22 cellular contexts compared by ENCODE assay signal in genomic region chr4:184816962-184817361, GRCh38. TPM values are rescaled to one million over a fixed set of nuclear protein-coding genes. Genes with fewer than 3 reads are reported as not detected.
DNase-seq lines count a peak whose midpoint lies in the region; ATAC-seq, FAIRE-seq and TF ChIP-seq lines count a peak whose summit lies in the region.
"Had no signal": no experiment of that assay in that cellular context is flagged by ENCODE, and none has a peak within 500 bp of the region (broad histone marks: within the 10 kb centered on the region; RNA-seq: fewer than 3 reads in every experiment).

No MANE protein-coding gene starts in this region.

- H3K27me3 ChIP-seq in cardiac muscle cell (no peaks in the 10 kb centered on the region), spleen (replicated peaks in 1 of 7) (no peaks in the 10 kb centered on the region)
- H3K27me3 ChIP-seq: ascending aorta, gastroesophageal sphincter, testis had no signal

- H3K4me1 ChIP-seq in cardiac muscle cell (ENCODE audit: low read depth) (peaks cover 67% of the 10 kb centered on the region), spleen (peaks cover 22 to 97% (median 70%) of the 10 kb centered on the region in 6 donors)

- no peaks in the 10 kb centered on the region for H3K9me3 ChIP-seq in cardiac muscle cell (ENCODE audit: low read depth)
- H3K9me3 ChIP-seq in spleen, result no peaks in the 10 kb centered on the region
- H3K9me3 ChIP-seq: ascending aorta, gastroesophageal sphincter, testis had no signal

- intact Hi-C loops in cardiac septum (cut with DNase I) (loop anchor here (5.0 kb wide), 1 partner anchor 325 kb away; the partner anchor contains the start of gene SLC25A4), spleen (cut with DNase I; ENCODE audit: low total_unique reads) (no loop called here)

- ATAC-seq in GM18502 (IDR thresholded peaks at IDR 0.05; ENCODE audit: poor library complexity, unreplicated experiment) (no peak), GM21717 (IDR thresholded peaks at IDR 0.05; ENCODE audit: unreplicated experiment) (no peak)
- ATAC-seq: gastroesophageal sphincter, left colon had no signal

- H3K27ac ChIP-seq in cardiac muscle cell (peak overlapping the region; percentile 89), spleen (peak overlapping the region in 6 of 8 donors; percentile 27 to 96 (median 86))
- H3K27ac ChIP-seq: C4-2B, gastroesophageal sphincter, testis had no signal

- peak; percentile 72 for FAIRE-seq in GM18507 (lab: Jason Lieb, UNC)
- FAIRE-seq: H1, RCC 7860 had no signal

- H3K4me3 ChIP-seq in cardiac muscle cell (no peak overlapping the region), spleen (no peak overlapping the region)
- H3K4me3 ChIP-seq: ascending aorta, gastroesophageal sphincter, testis had no signal

- DNase-seq in cardiac muscle cell (ENCODE audit: low read depth in 1 of 2, low spot score in 1 of 2) (no peak), cardiac septum (ENCODE audit: low spot score) (no peak), GM18507 (ENCODE audit: extremely low spot score, insufficient read length, low read depth) (no peak), RPMI8226 (peak; percentile 20), spleen (no peak), NCI-H2171 treated with DMSO at 0.1 percent for 48 hours (lab: John Stamatoyannopoulos, UW) (no peak)
- DNase-seq: cerebellar nuclear complex; Karpas-422; left colon; midbrain; NCI-H2107; NCI-H69; nephron progenitor cell; stimulated activated CD4-positive, alpha-beta T cell treated with anti-CD3 and anti-CD28 coated beads, Interleukin-4, amount 100 ng/mL, for 4 hours; testis had no signal

- TF ChIP-seq CTCF in cardiac muscle cell (IDR thresholded peaks at IDR 0.05; ENCODE audit: low read depth, low read length) (no peak), spleen (IDR thresholded peaks at IDR 0.05 in 8 of 11, conservative IDR thresholded peaks at IDR 0.05 in 3 of 11) (no peak)

- TF ChIP-seq POLR2A in spleen (IDR thresholded peaks at IDR 0.05), result no peak

- no peaks in the 10 kb centered on the region for H3K36me3 ChIP-seq in cardiac muscle cell
- H3K36me3 ChIP-seq in spleen, result no peaks in the 10 kb centered on the region
- H3K36me3 ChIP-seq: ascending aorta, gastroesophageal sphincter had no signal

RNA-seq across cellular contexts. Expression of gene ACSL1, which starts 8.8 kb away (rescaled TPM):
- total RNA-seq in cardiac muscle cell (66.4 and 69.7 TPM in 2 replicates), cardiac septum (98.6 TPM), spleen (100 to 1,000 TPM in 6 of 7 donors, 10 to 100 TPM in 1; 79.9 to 333 (median 142) TPM)
- polyA plus RNA-seq in cardiac muscle cell (74.8 and 76.6 TPM in 2 replicates), spleen (10 to 100 TPM; 17.6 to 30.3 (median 22.3) TPM)
